In the genomic region with DNA sequence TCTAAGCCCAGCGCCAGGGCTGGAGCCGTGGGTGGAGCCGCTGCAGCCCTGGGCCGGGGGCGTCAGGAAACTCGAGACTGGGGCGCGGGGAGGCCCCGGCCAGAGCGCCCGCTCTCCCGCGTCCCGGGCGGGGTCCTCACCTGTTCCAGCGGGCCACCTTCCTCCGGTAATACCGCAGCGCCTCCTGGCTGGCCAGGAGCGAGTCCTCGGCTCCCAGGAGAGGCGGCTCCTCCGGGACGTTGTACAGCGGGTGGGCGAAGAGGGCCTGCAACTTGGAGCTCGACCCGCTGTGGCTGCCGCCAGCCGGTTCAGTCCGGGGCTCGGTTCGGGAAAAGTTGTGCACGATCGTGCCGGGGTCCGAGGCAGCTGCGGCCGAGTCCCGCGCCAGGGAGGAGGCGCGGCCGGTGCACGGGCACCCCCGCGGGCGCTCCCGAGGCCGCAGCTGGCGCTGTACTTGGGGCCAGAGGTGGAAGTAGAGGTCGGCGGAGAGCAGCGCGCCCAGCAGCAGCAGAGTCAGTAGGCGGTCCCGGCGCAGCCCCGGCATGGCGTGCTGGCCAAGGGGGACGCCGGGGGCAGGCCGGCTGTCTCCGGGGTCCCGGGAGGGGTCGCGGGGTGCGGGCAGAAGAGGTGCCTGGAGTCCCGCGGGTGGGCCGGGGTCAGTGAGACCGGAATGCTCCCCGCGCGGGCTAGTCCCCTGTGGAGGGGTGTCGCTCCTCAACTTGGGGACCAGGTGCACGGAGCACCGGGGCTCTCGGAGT, we compare ENCODE assay signal across 8 cellular contexts. TPM values are rescaled to one million over a fixed set of nuclear protein-coding genes. Genes with fewer than 3 reads are reported as not detected.
DNase-seq lines count a peak whose midpoint lies in the region; ATAC-seq, FAIRE-seq and TF ChIP-seq lines count a peak whose summit lies in the region.
"Had no signal": no experiment of that assay in that cellular context is flagged by ENCODE, and none has a peak within 500 bp of the region (broad histone marks: within the 10 kb centered on the region; RNA-seq: fewer than 3 reads in every experiment).

No MANE protein-coding gene starts in this region.

- H3K9ac ChIP-seq in HUES6 (ENCODE audit: low read length): peak overlapping the region; percentile 95

- H3K4me3 Mint-ChIP-seq in activated T-cell treated with anti-CD3 and anti-CD28 coated beads, Interleukin-2, amount 50 U/mL, for 72 hours: peak overlapping the region; percentile 47 to 79

- FAIRE-seq in HTR-8/SVneo (lab: Jason Lieb, UNC): no peak

- no peaks in the 10 kb centered on the region for H3K9me3 Mint-ChIP-seq in activated T-cell treated with anti-CD3 and anti-CD28 coated beads, Interleukin-2, amount 50 U/mL, for 72 hours

- WGBS in heart left ventricle, 4 donors: 1 to 3% (median 2%) methylated on average over 7 to 79 of the region's 79 CpGs
- 2 to 4% (median 3%) methylated on average over 58 to 79 of the region's 79 CpGs for WGBS in psoas muscle, 3 donors

- intact Hi-C loops in heart left ventricle (cut with DNase I) (loop anchor here in 4 of 10 donors (2.0 to 10.0 kb wide), 5 partner anchors 133 to 157 kb away; no protein-coding TSS in a partner anchor), psoas muscle (cut with DNase I) (no loop called here)

- H3K4me1 Mint-ChIP-seq in activated T-cell treated with anti-CD3 and anti-CD28 coated beads, Interleukin-2, amount 50 U/mL, for 72 hours (ENCODE audit: low read depth): peaks cover 7% of the 10 kb centered on the region

- H3K27me3 Mint-ChIP-seq in activated T-cell treated with anti-CD3 and anti-CD28 coated beads, Interleukin-2, amount 50 U/mL, for 72 hours (ENCODE audit: low read depth): peaks cover 79% of the 10 kb centered on the region

- H3K36me3 Mint-ChIP-seq in activated T-cell treated with anti-CD3 and anti-CD28 coated beads, Interleukin-2, amount 50 U/mL, for 72 hours (ENCODE audit: insufficient read depth in 2 of 2): peaks cover 0 to 1% of the 10 kb centered on the region in 2 donors
- H3K36me3 Mint-ChIP-seq: naive B cell had no signal

- H3K36me3 ChIP-seq in HUES6 (ENCODE audit: control insufficient read depth, insufficient read depth, low read length): peaks cover 35% of the 10 kb centered on the region; the same call in 1 of the 2 replicates
- no peaks in the 10 kb centered on the region for H3K36me3 ChIP-seq in heart left ventricle
- H3K36me3 ChIP-seq in psoas muscle (ENCODE audit: insufficient read depth in 1 of 2, low read depth in 1 of 2): no peaks in the 10 kb centered on the region

- H3K27me3 ChIP-seq in HUES6 (ENCODE audit: control insufficient read depth, insufficient read depth, low read length): peaks cover 24% of the 10 kb centered on the region
- H3K27me3 ChIP-seq in heart left ventricle: peaks cover 0 to 15% (median 0%) of the 10 kb centered on the region in 9 donors
- H3K27me3 ChIP-seq in psoas muscle (ENCODE audit: insufficient read depth in 3 of 3, low read length in 2 of 3): peaks cover 0 to 50% (median 11%) of the 10 kb centered on the region in 3 donors

- peak overlapping the region; percentile 82 for H3K4me3 ChIP-seq in HUES6 (ENCODE audit: low read depth, low read length)
- peak overlapping the region; percentile 64 to 97 (median 76) for H3K4me3 ChIP-seq in heart left ventricle
- peak overlapping the region; percentile 73 for H3K4me3 ChIP-seq in psoas muscle

- no peak overlapping the region for H3K27ac Mint-ChIP-seq in activated T-cell treated with anti-CD3 and anti-CD28 coated beads, Interleukin-2, amount 50 U/mL, for 72 hours
- H3K27ac Mint-ChIP-seq: naive B cell had no signal

- ATAC-seq in activated T-cell treated with anti-CD3 and anti-CD28 coated beads, Interleukin-2, amount 50 U/mL, for 72 hours (replicated peaks in 1 of 2): peak; percentile 70 to 72
- ATAC-seq in heart left ventricle: peak in 3 of 4 donors; percentile 45 to 73 (median 72)
- ATAC-seq in psoas muscle: peak; percentile 45 to 60 (median 47)
- no peak for ATAC-seq in HG02981 (IDR thresholded peaks at IDR 0.05; ENCODE audit: unreplicated experiment)

- no peak for TF ChIP-seq POLR2A in heart left ventricle (IDR thresholded peaks at IDR 0.05)

- H3K27ac ChIP-seq in HUES6 (ENCODE audit: low read depth, low read length) (peak overlapping the region; percentile 88), heart left ventricle (peak overlapping the region; percentile 72 to 98 (median 76)), psoas muscle (peak overlapping the region; percentile 61)

- DNase-seq in activated T-cell treated with anti-CD3 and anti-CD28 coated beads, Interleukin-2, amount 50 U/mL, for 72 hours: peak; percentile 21 to 27
- DNase-seq in heart left ventricle: peak; percentile 39 to 84 (median 68)
- DNase-seq in psoas muscle: peak; percentile 50 to 63
- no peak for DNase-seq in HTR-8/SVneo (ENCODE audit: insufficient read length, low spot score)
- DNase-seq in NK-92 treated with Interleukin-12 subunit alpha and Interleukin-12 subunit beta, amount 100 ng/mL, for 24 hours (lab: John Stamatoyannopoulos, UW): no peak
- DNase-seq: naive B cell had no signal

- H3K4me1 ChIP-seq in HUES6 (ENCODE audit: control insufficient read depth, insufficient read depth, low read length): peaks cover 45% of the 10 kb centered on the region
- peaks cover 0 to 55% (median 17%) of the 10 kb centered on the region in 12 donors for H3K4me1 ChIP-seq in heart left ventricle
- no peaks in the 10 kb centered on the region for H3K4me1 ChIP-seq in psoas muscle

- TF ChIP-seq CTCF in heart left ventricle (IDR thresholded peaks at IDR 0.05) (peak in 9 of 12 donors; percentile 12 to 53 (median 34)), psoas muscle (IDR thresholded peaks at IDR 0.05) (no peak)

- H3K9me3 ChIP-seq in HUES6 (ENCODE audit: control insufficient read depth, insufficient read depth, low read depth, low read length): no peaks in the 10 kb centered on the region
- H3K9me3 ChIP-seq in heart left ventricle: no peaks in the 10 kb centered on the region
- no peaks in the 10 kb centered on the region for H3K9me3 ChIP-seq in psoas muscle

RNA-seq across cellular contexts. Expression of a gene that starts 0.9 kb away (rescaled TPM):
- not detected for total RNA-seq in activated T-cell treated with anti-CD3 and anti-CD28 coated beads, Interleukin-2, amount 50 U/mL, for 72 hours
- total RNA-seq in heart left ventricle (10 to 100 TPM in 3 of 9 donors, 1 to 10 TPM in 6; 5.1 to 37.9 (median 8.8) TPM), psoas muscle (1 to 10 TPM; 1.1 to 7.1 (median 2.4) TPM)
- polyA plus RNA-seq in heart left ventricle (10 to 100 TPM in 1 of 2 donors, 1 to 10 TPM in 1; 2.6 to 10.9 TPM), psoas muscle (1 to 10 TPM in 2 of 3 donors, under 1 TPM in 1; 0.83 to 2.1 (median 1.3) TPM)

Comparison
In these comparisons a context has a peak if more than half of its experiments do, and no peak if none do; other contexts are left out.
1. DNase-seq: peak in activated T-cell treated with anti-CD3 and anti-CD28 coated beads, Interleukin-2, amount 50 U/mL, for 72 hours (2 of 2), heart left ventricle (5 of 5) and psoas muscle (2 of 2); none in HTR-8/SVneo (single experiment) and NK-92 treated with Interleukin-12 subunit alpha and Interleukin-12 subunit beta, amount 100 ng/mL, for 24 hours (single experiment).
2. Peak in every context shown above with its lines, with median percentiles within 50 percentile points of each other: H3K27ac ChIP-seq and H3K4me3 ChIP-seq.